ENCODE assay signal across 11 cellular contexts in genomic region chr3:8529197-8529637, GRCh38. TPM values are rescaled to one million over a fixed set of nuclear protein-coding genes. Genes with fewer than 3 reads are reported as not detected.
DNase-seq lines count a peak whose midpoint lies in the region; ATAC-seq, FAIRE-seq and TF ChIP-seq lines count a peak whose summit lies in the region.
"Had no signal": no experiment of that assay in that cellular context is flagged by ENCODE, and none has a peak within 500 bp of the region (broad histone marks: within the 10 kb centered on the region; RNA-seq: fewer than 3 reads in every experiment).

No MANE protein-coding gene starts in this region.

- H3K4me3 ChIP-seq in IMR-90 (ENCODE audit: insufficient read depth, low read depth, low read length) (no peak overlapping the region), liver (ENCODE audit: low read depth in 1 of 3, low read length in 3 of 3) (no peak overlapping the region), spleen (no peak overlapping the region), Karpas-422 (ENCODE audit: low read length) (no peak overlapping the region)

- peak overlapping the region; percentile 52 for H2BK5ac ChIP-seq in IMR-90 (ENCODE audit: low read depth, low read length, poor library complexity, severe bottlenecking)

- WGBS in IMR-90 (ENCODE audit: extremely low coverage in 2 of 2, insufficient read length in 1 of 2), 2 experiments, result no CpG with 5 or more reads among the region's 8 CpGs
- whole genome bisulfite sequencing in liver, result 30% methylated on average over 8 of the region's 8 CpGs
- WGBS in spleen, 5 donors, result 62 to 75% (median 74%) methylated on average over 8 of the region's 8 CpGs

- H3K9me3 ChIP-seq in IMR-90 (ENCODE audit: control insufficient read depth, insufficient read depth, low read length) (no peaks in the 10 kb centered on the region), liver (ENCODE audit: control insufficient read depth in 4 of 4, low read length in 3 of 4) (no peaks in the 10 kb centered on the region), spleen (no peaks in the 10 kb centered on the region), Karpas-422 (ENCODE audit: low read length) (no peaks in the 10 kb centered on the region)

- H3K9me1 ChIP-seq in IMR-90 (ENCODE audit: insufficient read depth, low read length), result peaks cover 32% of the 10 kb centered on the region

- H3K4me1 ChIP-seq in IMR-90 (ENCODE audit: control insufficient read depth, insufficient read depth, low read length) (peaks cover 32% of the 10 kb centered on the region), liver (ENCODE audit: control insufficient read depth in 4 of 4, insufficient read depth in 4 of 4, low read length in 3 of 4) (peaks cover 15 to 48% (median 37%) of the 10 kb centered on the region in 4 donors), spleen (peaks cover 4 to 65% (median 27%) of the 10 kb centered on the region in 6 donors), Karpas-422 (ENCODE audit: low read length) (no peaks in the 10 kb centered on the region)

- H3K27me3 ChIP-seq in IMR-90 (ENCODE audit: control insufficient read depth, insufficient read depth, low read length) (no peaks in the 10 kb centered on the region), liver (ENCODE audit: control insufficient read depth in 4 of 4, insufficient read depth in 4 of 4, low read length in 3 of 4) (no peaks in the 10 kb centered on the region), spleen (replicated peaks in 1 of 7) (no peaks in the 10 kb centered on the region), Karpas-422 (ENCODE audit: low read length) (no peaks in the 10 kb centered on the region)

- BruUV-seq in IMR-90 (replicated peaks; lab: Mats Ljungman, UMichigan), result no TSS peak

- H3K27ac ChIP-seq in IMR-90 (ENCODE audit: insufficient read depth, low read length) (peak overlapping the region; percentile 67; the same call in 1 of the 2 replicates), liver (ENCODE audit: low read depth in 1 of 2, low read length in 2 of 2) (peak overlapping the region; percentile 36 to 56), spleen (peak overlapping the region in 6 of 8 donors; percentile 7 to 57 (median 30)), Karpas-422 (ENCODE audit: low read length) (no peak overlapping the region)

- no peaks in the 10 kb centered on the region for H4K20me1 ChIP-seq in IMR-90 (ENCODE audit: insufficient read depth, low read length)
- no peaks in the 10 kb centered on the region for H4K20me1 ChIP-seq in Karpas-422 (ENCODE audit: insufficient read depth, low read depth, low read length)

- peak overlapping the region; percentile 7 for H2AFZ ChIP-seq in IMR-90 (replicated peaks; ENCODE audit: low read length, poor library complexity)
- no peak overlapping the region for H2AFZ ChIP-seq in Karpas-422 (ENCODE audit: low read length)

- peak overlapping the region; percentile 61; the same call in 1 of the 2 replicates for H3K14ac ChIP-seq in IMR-90 (replicated peaks; ENCODE audit: low read depth, low read length)

- no peaks in the 10 kb centered on the region for H3K9me2 ChIP-seq in Karpas-422 (replicated peaks; ENCODE audit: insufficient read depth, low read length)

- H2BK20ac ChIP-seq in IMR-90 (ENCODE audit: low read depth, low read length), result peak overlapping the region; percentile 68

- CTCF ChIA-PET in IMR-90 (lab: Yijun Ruan, JAX), result no interaction called here

- H3K4ac ChIP-seq in IMR-90 (ENCODE audit: low read depth, low read length), result peak overlapping the region; percentile 89

- H3K23ac ChIP-seq in IMR-90 (ENCODE audit: low read depth, low read length), result peak overlapping the region; percentile 61

- H3K36me3 ChIP-seq in IMR-90 (ENCODE audit: control insufficient read depth, insufficient read depth, low read length), result 0 out of 2 replicates have a peak, but pooled peaks cover 2% of the 10 kb centered on the region
- no peaks in the 10 kb centered on the region for H3K36me3 ChIP-seq in liver (ENCODE audit: control insufficient read depth in 4 of 4, insufficient read depth in 3 of 4, low read depth in 1 of 4, low read length in 3 of 4)
- peaks cover 0 to 11% (median 0%) of the 10 kb centered on the region in 6 donors for H3K36me3 ChIP-seq in spleen
- no peaks in the 10 kb centered on the region for H3K36me3 ChIP-seq in Karpas-422 (ENCODE audit: insufficient read depth, low read length)

- H2AK5ac ChIP-seq in IMR-90 (ENCODE audit: low read depth, low read length), result peak overlapping the region; percentile 66; the same call in 1 of the 2 replicates

- H3K56ac ChIP-seq in IMR-90 (ENCODE audit: extremely low read depth, insufficient read depth, low read length), result peak overlapping the region; percentile 57; the same call in 1 of the 2 replicates

- H4K8ac ChIP-seq in IMR-90 (ENCODE audit: low read depth in 2 of 2, low read length in 2 of 2), result peak overlapping the region; percentile 62 to 81

- ATAC-seq in IMR-90 (ENCODE audit: low read depth), result peak; percentile 36

- intact Hi-C loops in IMR-90 (cut with micrococcal nuclease) (no loop called here), spleen (cut with DNase I; ENCODE audit: low total_unique reads) (no loop called here)

- H4K91ac ChIP-seq in IMR-90 (ENCODE audit: insufficient read depth, low read depth, low read length), result peak overlapping the region; percentile 85; the same call in 1 of the 2 replicates

- TF ChIP-seq RAD21 in IMR-90 (IDR thresholded peaks at IDR 0.05; ENCODE audit: low read length), result no peak
- peak; percentile 39 to 62 for TF ChIP-seq RAD21 in liver (IDR thresholded peaks at IDR 0.05)

- POLR2A ChIA-PET in IMR-90 (lab: Charles Lee; ENCODE audit: unreplicated experiment), result no interaction called here

- no peak overlapping the region for H2AK9ac ChIP-seq in IMR-90 (replicated peaks; ENCODE audit: low read depth, low read length, poor library complexity)

- H3K4me2 ChIP-seq in IMR-90 (ENCODE audit: low read depth, low read length), result peak overlapping the region; percentile 24
- no peak overlapping the region for H3K4me2 ChIP-seq in Karpas-422 (ENCODE audit: low read depth, low read length, poor library complexity, severe bottlenecking)

- H3K9ac ChIP-seq in IMR-90 (ENCODE audit: low read depth, low read length), result peak overlapping the region; percentile 24; the same call in 1 of the 2 replicates
- H3K9ac ChIP-seq in liver (ENCODE audit: low read depth in 1 of 2, low read length in 2 of 2), result no peak overlapping the region
- H3K9ac ChIP-seq in Karpas-422 (ENCODE audit: low read length), result no peak overlapping the region

- peak overlapping the region; percentile 77 for H2BK120ac ChIP-seq in IMR-90 (ENCODE audit: low read depth, low read length)

- H3K18ac ChIP-seq in IMR-90 (ENCODE audit: low read depth, low read length), result peak overlapping the region; percentile 68

- TF ChIP-seq POLR2A in IMR-90 (IDR thresholded peaks at IDR 0.05; ENCODE audit: low read depth, low read length) (no peak), spleen (IDR thresholded peaks at IDR 0.05) (no peak), H54 (IDR thresholded peaks at IDR 0.05; ENCODE audit: low read depth, low read length) (no peak)

- H2BK15ac ChIP-seq in IMR-90 (ENCODE audit: low read depth, low read length), result peak overlapping the region; percentile 35; the same call in 2 of the 3 replicates

- peak overlapping the region; percentile 16; the same call in 1 of the 2 replicates for H4K5ac ChIP-seq in IMR-90 (ENCODE audit: low read depth, low read length)

- in situ Hi-C loops in IMR-90 (cut with MboI; ENCODE audit: low sequenced_read_pairs), result no loop called here

- DNase-seq in IMR-90 (peak; percentile 73), dermis blood vessel endothelial cell (peak; percentile 49), spleen (no peak), GM19238 (ENCODE audit: insufficient read length, low spot score) (no peak), Karpas-422 (no peak), H54 (ENCODE audit: insufficient read length, low spot score) (no peak), NCI-H2081 treated with DMSO at 0.1 percent for 48 hours (lab: John Stamatoyannopoulos, UW) (no peak)
- DNase-seq: activated naive CD4-positive, alpha-beta T cell; NCI-H446 treated with DMSO at 0.1 percent for 48 hours had no signal

- no peaks in the 10 kb centered on the region for H3K79me2 ChIP-seq in Karpas-422 (ENCODE audit: low read length)

- TF ChIP-seq CTCF in IMR-90 (conservative IDR thresholded peaks at IDR 0.05; ENCODE audit: low read depth, low read length) (no peak), liver (IDR thresholded peaks at IDR 0.05; ENCODE audit: low read depth, low read length, missing input control) (no peak), spleen (IDR thresholded peaks at IDR 0.05 in 8 of 11, conservative IDR thresholded peaks at IDR 0.05 in 3 of 11) (no peak)

- peaks cover 0 to 24% of the 10 kb centered on the region in 2 experiments; a peak in 3 of 4 replicates for H3K79me1 ChIP-seq in IMR-90 (ENCODE audit: low read depth in 1 of 2, low read length in 2 of 2)

- dilution Hi-C loops in IMR-90 (cut with HindIII; ENCODE audit: low sequenced_read_pairs, unreplicated experiment), result no loop called here

- no peak for FAIRE-seq in H54 (lab: Jason Lieb, UNC)
- FAIRE-seq: G401.6 had no signal

TF ChIP-seq in IMR-90, 13 proteins besides CTCF, POLR2A, EP300 and RAD21:
- TF ChIP-seq CHD1 (IDR thresholded peaks at IDR 0.05; ENCODE audit: low read depth, low read length) (no peak), CEBPB (IDR thresholded peaks at IDR 0.05; ENCODE audit: low read depth, low read length) (peak; percentile 58; the same call in 1 of the 2 replicates)

TF ChIP-seq in liver, 16 proteins besides CTCF, POLR2A, EP300 and RAD21 (continues in another document):
- peak; percentile 56 for TF ChIP-seq FOXA2 (IDR thresholded peaks at IDR 0.05)

RNA-seq across cellular contexts. Expression of gene LMCD1, which starts 27.6 kb away (rescaled TPM):
- total RNA-seq in IMR-90 (2012; rRNA removed), result 33.6 and 50.0 TPM in 2 replicates
- polyA plus RNA-seq in IMR-90 (2012; rRNA removed), result 43.1 and 53.8 TPM in 2 replicates
- polyA plus RNA-seq in IMR-90 (2012; cell fraction: cytosol; rRNA removed), result 47.4 and 70.5 TPM in 2 replicates
- polyA plus RNA-seq in IMR-90 (2012; cell fraction: nucleus; rRNA removed; ENCODE audit: low replicate concordance), result 28.7 and 43.9 TPM in 2 replicates
- total RNA-seq in dermis blood vessel endothelial cell, result 39.9 and 106 TPM in 2 replicates
- total RNA-seq in liver, result 1 to 10 TPM; 5.2 to 8.3 TPM
- polyA plus RNA-seq in liver, result 1 to 10 TPM; 3.1 to 6.8 TPM
- total RNA-seq in spleen, result 100 to 1,000 TPM in 1 of 7 donors, 10 to 100 TPM in 6; 60.3 to 203 (median 81.5) TPM
- polyA plus RNA-seq in spleen, result 10 to 100 TPM; 24.5 to 44.0 (median 33.2) TPM
- not detected in 2 replicates for total RNA-seq in Karpas-422 (2014; rRNA removed; shearing (Covaris generic); ENCODE audit: low replicate concordance)

Comparison
In these comparisons a context has a peak if more than half of its experiments do, and no peak if none do; other contexts are left out.
1. DNase-seq: peak in IMR-90 (single experiment) and dermis blood vessel endothelial cell (single experiment); none in spleen (single experiment), GM19238 (single experiment), Karpas-422 (single experiment), H54 (single experiment) and NCI-H2081 treated with DMSO at 0.1 percent for 48 hours (single experiment).